In genomic region chr6:14004258-14004657, GRCh38 we compare ENCODE assay signal across 29 cellular contexts.
"Had no signal": no experiment of that assay in that cellular context is flagged by ENCODE, and none has a peak within 500 bp of the region (broad histone marks: within the 10 kb centered on the region; RNA-seq: fewer than 3 reads in every experiment).

No MANE protein-coding gene starts in this region.

- H3K27ac Mint-ChIP-seq: immature natural killer cell, natural killer cell, progenitor cell of endocrine pancreas had no signal

- DNase-seq: dermis blood vessel endothelial cell; effector memory CD4-positive, alpha-beta T cell; foreskin keratinocyte; heart left ventricle; hypothalamus; immature natural killer cell; islet precursor cell; kidney glomerular epithelial cell; left colon; left ventricle myocardium inferior; lower lobe of right lung; natural killer cell; stimulated activated CD4-positive, alpha-beta T cell treated with anti-CD3 and anti-CD28 coated beads, Interleukin-12 subunit alpha, Interleukin-12 subunit beta, amount 100 ng/mL, for 4 hours; stimulated activated CD4-positive, alpha-beta T cell treated with anti-CD3 and anti-CD28 coated beads, Interleukin-1b, Interleukin-23, amount 100 ng/mL, for 48 hours; stimulated activated CD4-positive, alpha-beta T cell treated with anti-CD3 and anti-CD28 coated beads, Interleukin-4, amount 100 ng/mL, for 1 hour; stimulated activated CD8-positive, alpha-beta memory T cell treated with anti-CD3 and anti-CD28 coated beads, Interleukin-4, amount 100 ng/mL, for 48 hours; stimulated activated naive CD4-positive, alpha-beta T cell; stomach; thyroid gland; trophoblast cell had no signal

- H3K27ac ChIP-seq: coronary artery, esophagus muscularis mucosa, foreskin keratinocyte, gastroesophageal sphincter, heart left ventricle, left ventricle myocardium inferior, lower lobe of right lung, parathyroid adenoma, stomach, thyroid gland, vagina had no signal

- H3K27me3 ChIP-seq: foreskin keratinocyte, thyroid gland, vagina had no signal

- H2AFZ ChIP-seq: parathyroid adenoma had no signal

- H3K4me1 Mint-ChIP-seq: immature natural killer cell, natural killer cell had no signal

- H3K36me3 Mint-ChIP-seq: immature natural killer cell, natural killer cell had no signal

- H3K4me3 ChIP-seq: coronary artery, esophagus muscularis mucosa, gastroesophageal sphincter, heart left ventricle, left ventricle myocardium inferior, lower lobe of right lung, smooth muscle cell, stomach, thyroid gland, vagina had no signal

- H3K4me3 Mint-ChIP-seq: immature natural killer cell, natural killer cell had no signal

- H3K9me3 ChIP-seq: esophagus muscularis mucosa, gastroesophageal sphincter, heart left ventricle, left ventricle myocardium inferior, lower lobe of right lung, stomach, thyroid gland, vagina had no signal

- H3K4me2 ChIP-seq: smooth muscle cell had no signal

- H3K79me2 ChIP-seq: parathyroid adenoma had no signal

- H3K9me3 Mint-ChIP-seq: immature natural killer cell, natural killer cell had no signal

- H3K4me1 ChIP-seq: esophagus muscularis mucosa, gastroesophageal sphincter, heart left ventricle, left ventricle myocardium inferior, lower lobe of right lung, parathyroid adenoma, stomach, thyroid gland, vagina had no signal

- H3K36me3 ChIP-seq: esophagus muscularis mucosa, gastroesophageal sphincter, heart left ventricle, left ventricle myocardium inferior, lower lobe of right lung, stomach, thyroid gland, vagina had no signal

- FAIRE-seq: endothelial cell of umbilical vein had no signal

- H3K9ac ChIP-seq: parathyroid adenoma had no signal

- ATAC-seq: foreskin keratinocyte, gastroesophageal sphincter, heart left ventricle, left colon, lower lobe of right lung, natural killer cell, sciatic nerve had no signal
